In the genomic region with DNA sequence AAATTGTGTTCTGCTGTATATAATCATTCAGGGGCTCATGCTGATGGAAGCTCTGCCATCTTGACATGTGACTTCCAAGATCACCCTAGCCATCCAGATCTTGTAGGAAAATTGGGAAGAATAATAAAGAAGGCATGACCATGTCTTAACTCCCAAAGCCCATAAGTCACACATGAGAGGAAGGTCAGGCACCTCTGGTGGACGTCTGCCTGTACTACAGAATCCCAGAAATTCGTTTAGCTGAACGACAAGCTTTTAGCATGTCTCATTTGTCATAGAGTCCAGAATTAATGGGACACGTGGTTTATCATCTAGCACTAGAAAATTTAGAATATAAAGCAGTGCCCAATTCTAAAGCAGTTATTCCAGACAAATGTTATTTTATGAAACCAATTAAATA, we compare ENCODE assay signal across 1 cellular context.
TF ChIP-seq lines count a peak whose summit lies in the region.

No MANE protein-coding gene starts in this region.

TF ChIP-seq in SK-N-SH treated with all-trans-retinoic acid at 6 μM for 48 hours, 23 proteins besides CTCF, POLR2A, EP300 and RAD21 (continued from another document):
- TF ChIP-seq TOX (CRISPR knock-in tag; IDR thresholded peaks at IDR 0.05; ENCODE audit: borderline replicate concordance) (no peak), OSR1 (CRISPR knock-in tag; IDR thresholded peaks at IDR 0.05) (no peak), ZNF565 (CRISPR knock-in tag; conservative IDR thresholded peaks at IDR 0.05; ENCODE audit: low read depth) (no peak)
- TF ChIP-seq, protein P1, sequence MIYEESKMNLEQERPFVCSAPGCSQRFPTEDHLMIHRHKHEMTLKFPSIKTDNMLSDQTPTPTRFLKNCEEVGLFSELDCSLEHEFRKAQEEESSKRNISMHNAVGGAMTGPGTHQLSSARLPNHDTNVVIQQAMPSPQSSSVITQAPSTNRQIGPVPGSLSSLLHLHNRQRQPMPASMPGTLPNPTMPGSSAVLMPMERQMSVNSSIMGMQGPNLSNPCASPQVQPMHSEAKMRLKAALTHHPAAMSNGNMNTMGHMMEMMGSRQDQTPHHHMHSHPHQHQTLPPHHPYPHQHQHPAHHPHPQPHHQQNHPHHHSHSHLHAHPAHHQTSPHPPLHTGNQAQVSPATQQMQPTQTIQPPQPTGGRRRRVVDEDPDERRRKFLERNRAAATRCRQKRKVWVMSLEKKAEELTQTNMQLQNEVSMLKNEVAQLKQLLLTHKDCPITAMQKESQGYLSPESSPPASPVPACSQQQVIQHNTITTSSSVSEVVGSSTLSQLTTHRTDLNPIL (CRISPR knock-in tag; IDR thresholded peaks at IDR 0.05; ENCODE audit: low read depth): no peak
